Comparison of ENCODE assay signal across 13 cellular contexts in genomic region chr18:13017247-13017875, GRCh38. TPM values are rescaled to one million over a fixed set of nuclear protein-coding genes. Genes with fewer than 3 reads are reported as not detected.
DNase-seq lines count a peak whose midpoint lies in the region; ATAC-seq, FAIRE-seq and TF ChIP-seq lines count a peak whose summit lies in the region.
"Had no signal": no experiment of that assay in that cellular context is flagged by ENCODE, and none has a peak within 500 bp of the region (broad histone marks: within the 10 kb centered on the region; RNA-seq: fewer than 3 reads in every experiment).

No MANE protein-coding gene starts in this region.

- intact Hi-C loops in CD4-positive, alpha-beta T cell (cut with DNase I, micrococcal nuclease) = no loop called here
- intact Hi-C loops in heart left ventricle (cut with DNase I) = no loop called here

- H3K27me3 Mint-ChIP-seq in CD4-positive, CD25-positive, alpha-beta regulatory T cell = no peaks in the 10 kb centered on the region
- no peaks in the 10 kb centered on the region for H3K27me3 Mint-ChIP-seq in CD4-positive, alpha-beta T cell

- FAIRE-seq in small intestine (lab: Jason Lieb, UNC) = no peak
- FAIRE-seq: A549 had no signal

- H3K4me3 Mint-ChIP-seq in CD4-positive, CD25-positive, alpha-beta regulatory T cell = no peak overlapping the region
- no peak overlapping the region for H3K4me3 Mint-ChIP-seq in CD4-positive, alpha-beta T cell

- H3K27ac ChIP-seq in CD4-positive, CD25-positive, alpha-beta regulatory T cell (ENCODE audit: insufficient read depth, low read length, poor library complexity, severe bottlenecking) = no peak overlapping the region
- H3K27ac ChIP-seq in CD4-positive, alpha-beta T cell (ENCODE audit: low read depth, low read length) = no peak overlapping the region
- peak overlapping the region; percentile 24 for H3K27ac ChIP-seq in VCaP
- H3K27ac ChIP-seq in small intestine (ENCODE audit: low read depth in 1 of 2, low read length in 1 of 2) = no peak overlapping the region
- H3K27ac ChIP-seq in heart left ventricle = no peak overlapping the region
- H3K27ac ChIP-seq: A549, C4-2B had no signal

- peaks cover 76% of the 10 kb centered on the region for H3K36me3 Mint-ChIP-seq in CD4-positive, CD25-positive, alpha-beta regulatory T cell
- H3K36me3 Mint-ChIP-seq in CD4-positive, alpha-beta T cell (ENCODE audit: low read depth) = peaks cover 96% of the 10 kb centered on the region

- no peak for DNase-seq in CD4-positive, CD25-positive, alpha-beta regulatory T cell
- DNase-seq in CD4-positive, alpha-beta T cell = no peak
- DNase-seq in small intestine = peak; percentile 70
- DNase-seq in heart left ventricle = no peak
- DNase-seq: BE2C, DMS53, GF-D8, HCEC 1CT, IMR-90 had no signal

- WGBS in small intestine, 3 donors = 18 to 61% (median 32%) methylated on average over 2 of the region's 2 CpGs
- 59 to 63% (median 61%) methylated on average over 2 of the region's 2 CpGs for WGBS in heart left ventricle, 4 donors

- peaks cover 0 to 1% (median 0%) of the 10 kb centered on the region in 7 donors for H3K9me3 Mint-ChIP-seq in CD4-positive, CD25-positive, alpha-beta regulatory T cell
- no peaks in the 10 kb centered on the region for H3K9me3 Mint-ChIP-seq in CD4-positive, alpha-beta T cell

- H3K27me3 ChIP-seq in CD4-positive, CD25-positive, alpha-beta regulatory T cell (ENCODE audit: control insufficient read depth, insufficient read depth, low read length) = no peaks in the 10 kb centered on the region
- no peaks in the 10 kb centered on the region for H3K27me3 ChIP-seq in CD4-positive, alpha-beta T cell (ENCODE audit: control insufficient read depth, insufficient read depth, low read length)
- H3K27me3 ChIP-seq in small intestine (ENCODE audit: control insufficient read depth in 2 of 2, insufficient read depth in 2 of 2, low read length in 2 of 2) (no peaks in the 10 kb centered on the region), heart left ventricle (no peaks in the 10 kb centered on the region)
- H3K27me3 ChIP-seq: BE2C had no signal

- H3K27ac Mint-ChIP-seq in CD4-positive, CD25-positive, alpha-beta regulatory T cell = peak overlapping the region in 2 of 3 donors; percentile 38 to 78
- peak overlapping the region; percentile 43 for H3K27ac Mint-ChIP-seq in CD4-positive, alpha-beta T cell

- no peaks in the 10 kb centered on the region for H3K9me3 ChIP-seq in CD4-positive, CD25-positive, alpha-beta regulatory T cell (ENCODE audit: control insufficient read depth in 2 of 2, low read length in 2 of 2)
- H3K9me3 ChIP-seq in CD4-positive, alpha-beta T cell (ENCODE audit: control insufficient read depth, low read length) = no peaks in the 10 kb centered on the region
- H3K9me3 ChIP-seq in small intestine (ENCODE audit: control insufficient read depth, low read depth) (no peaks in the 10 kb centered on the region), heart left ventricle (peaks cover 0 to 3% (median 0%) of the 10 kb centered on the region in 12 donors)
- H3K9me3 ChIP-seq: A549, BE2C had no signal

- H3K4me1 Mint-ChIP-seq in CD4-positive, CD25-positive, alpha-beta regulatory T cell = peaks cover 27 to 53% (median 44%) of the 10 kb centered on the region in 4 donors
- peaks cover 24% of the 10 kb centered on the region for H3K4me1 Mint-ChIP-seq in CD4-positive, alpha-beta T cell (ENCODE audit: low read depth)

- TF ChIP-seq POLR2A in heart left ventricle (IDR thresholded peaks at IDR 0.05) = no peak

- peaks cover 5% of the 10 kb centered on the region for H3K4me1 ChIP-seq in CD4-positive, CD25-positive, alpha-beta regulatory T cell (ENCODE audit: control insufficient read depth, insufficient read depth, low read length, poor library complexity, severe bottlenecking)
- H3K4me1 ChIP-seq in small intestine (ENCODE audit: control insufficient read depth in 2 of 2, insufficient read depth in 1 of 2, low read depth in 1 of 2, low read length in 1 of 2) (no peaks in the 10 kb centered on the region), heart left ventricle (peaks cover 0 to 21% (median 0%) of the 10 kb centered on the region in 12 donors)
- H3K4me1 ChIP-seq: A549, BE2C had no signal

- no peak overlapping the region for H3K4me3 ChIP-seq in CD4-positive, CD25-positive, alpha-beta regulatory T cell (ENCODE audit: low read depth, low read length)
- H3K4me3 ChIP-seq in small intestine (ENCODE audit: low read depth in 1 of 2, low read length in 2 of 2) = no peak overlapping the region
- no peak overlapping the region for H3K4me3 ChIP-seq in heart left ventricle
- H3K4me3 ChIP-seq: A549 had no signal

- peaks cover 67% of the 10 kb centered on the region for H3K36me3 ChIP-seq in CD4-positive, CD25-positive, alpha-beta regulatory T cell (ENCODE audit: control insufficient read depth, insufficient read depth, low read length)
- H3K36me3 ChIP-seq in small intestine (ENCODE audit: control insufficient read depth in 2 of 2, insufficient read depth in 2 of 2, low read length in 2 of 2) (peaks cover 11 to 13% of the 10 kb centered on the region in 2 donors), heart left ventricle (peaks cover 0 to 99% (median 86%) of the 10 kb centered on the region in 9 donors)

- POLR2A ChIA-PET in CD4-positive, alpha-beta T cell (lab: Charles Lee) = no interaction called here

- TF ChIP-seq CTCF in CD4-positive, alpha-beta T cell (IDR thresholded peaks at IDR 0.05) = no peak
- TF ChIP-seq CTCF in VCaP (conservative IDR thresholded peaks at IDR 0.05) = no peak
- TF ChIP-seq CTCF in heart left ventricle (IDR thresholded peaks at IDR 0.05) = no peak

- CTCF ChIA-PET in CD4-positive, alpha-beta T cell (lab: Charles Lee) = no interaction called here

- no peak for ATAC-seq in CD4-positive, CD25-positive, alpha-beta regulatory T cell (ENCODE audit: low read depth in 2 of 2)
- ATAC-seq in CD4-positive, alpha-beta T cell (ENCODE audit: poor library complexity) = no peak
- no peak for ATAC-seq in heart left ventricle
- no peak for ATAC-seq in SK-N-SH treated with all-trans-retinoic acid at 6 μM for 48 hours
- ATAC-seq: A549 had no signal

TF ChIP-seq in SK-N-SH treated with all-trans-retinoic acid at 6 μM for 48 hours, 23 proteins besides CTCF, POLR2A, EP300 and RAD21:
- TF ChIP-seq CSDC2 (CRISPR knock-in tag; IDR thresholded peaks at IDR 0.05) = no peak
- TF ChIP-seq ZFP3 (CRISPR knock-in tag; IDR thresholded peaks at IDR 0.05) = no peak
- no peak for TF ChIP-seq RARB (CRISPR knock-in tag; IDR thresholded peaks at IDR 0.05)
- no peak for TF ChIP-seq PPARA (CRISPR knock-in tag; IDR thresholded peaks at IDR 0.05; ENCODE audit: borderline replicate concordance)
- no peak for TF ChIP-seq ZNF565 (CRISPR knock-in tag; conservative IDR thresholded peaks at IDR 0.05; ENCODE audit: low read depth)
- TF ChIP-seq GLIS3 (CRISPR knock-in tag; IDR thresholded peaks at IDR 0.05) = no peak

RNA-seq across cellular contexts. Expression of gene CEP192, which starts 26.2 kb away (rescaled TPM):
- total RNA-seq in CD4-positive, CD25-positive, alpha-beta regulatory T cell = 38.6 TPM
- polyA plus RNA-seq in CD4-positive, CD25-positive, alpha-beta regulatory T cell = 1 to 10 TPM; 5.3 to 7.9 (median 6.8) TPM
- 10 to 100 TPM; 23.4 to 25.0 TPM for total RNA-seq in CD4-positive, alpha-beta T cell
- polyA plus RNA-seq in small intestine (10 to 100 TPM in 2 of 3 donors, 1 to 10 TPM in 1; 9.6 to 13.5 (median 11.3) TPM), heart left ventricle (1 to 10 TPM; 5.5 to 8.6 TPM)
- total RNA-seq in heart left ventricle = 10 to 100 TPM; 21.5 to 36.3 (median 27.5) TPM
